In the genomic region with DNA sequence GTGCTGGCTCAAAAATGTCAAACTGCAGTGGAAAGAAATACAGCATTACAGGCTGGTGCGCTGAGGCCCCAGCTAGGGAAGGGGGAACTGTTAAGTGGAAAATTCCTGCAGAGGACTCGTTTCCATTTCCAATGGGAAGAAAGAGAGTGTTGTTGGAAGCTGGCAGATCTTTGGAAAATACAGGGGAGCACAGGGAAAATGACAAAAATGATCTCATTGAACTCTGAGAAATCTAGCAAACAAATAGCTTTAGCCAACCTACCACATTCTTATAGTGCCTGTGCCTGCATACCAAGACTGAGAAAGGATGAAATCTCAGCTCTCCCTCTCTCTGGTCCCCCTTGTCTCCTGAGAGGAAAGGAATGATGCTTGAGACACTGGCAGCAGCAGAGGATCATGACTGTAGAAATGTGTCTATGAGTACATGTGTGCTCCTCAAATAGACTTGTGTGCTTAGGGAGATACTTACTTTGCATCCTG, we compare ENCODE assay signal across 8 cellular contexts.
A peak's percentile ranks its signal among the peaks of the same experiment; 100 is the strongest.
DNase-seq lines count a peak whose midpoint lies in the region; ATAC-seq lines count a peak whose summit lies in the region.

No MANE protein-coding gene starts in this region.

- DNase-seq in SIG-M5 treated with dmso at 0.1 percent for 504 hours (lab: John Stamatoyannopoulos, UW; ENCODE audit: unreplicated experiment) (peak; percentile 62), SIG-M5 (lab: John Stamatoyannopoulos, UW) (no peak), astrocyte of the hippocampus (ENCODE audit: low read depth, low spot score) (peak; percentile 62), inferior parietal cortex (ENCODE audit: extremely low spot score) (peak; percentile 62), superior temporal gyrus (ENCODE audit: extremely low spot score) (peak; percentile 73), Kasumi-1 (lab: John Stamatoyannopoulos, UW) (no peak), NCI-H1694 (lab: John Stamatoyannopoulos, UW) (no peak)

- no peak for ATAC-seq in HG03196 (IDR thresholded peaks at IDR 0.05; ENCODE audit: unreplicated experiment)

Comparison
In these comparisons a context has a peak if more than half of its experiments do, and no peak if none do; other contexts are left out.
1. DNase-seq: peak in SIG-M5 treated with dmso at 0.1 percent for 504 hours (single experiment), astrocyte of the hippocampus (single experiment), inferior parietal cortex (single experiment) and superior temporal gyrus (single experiment); none in SIG-M5 (single experiment), Kasumi-1 (0 of 2) and NCI-H1694 (single experiment).